27 cellular contexts compared by ENCODE assay signal in the genomic region with DNA sequence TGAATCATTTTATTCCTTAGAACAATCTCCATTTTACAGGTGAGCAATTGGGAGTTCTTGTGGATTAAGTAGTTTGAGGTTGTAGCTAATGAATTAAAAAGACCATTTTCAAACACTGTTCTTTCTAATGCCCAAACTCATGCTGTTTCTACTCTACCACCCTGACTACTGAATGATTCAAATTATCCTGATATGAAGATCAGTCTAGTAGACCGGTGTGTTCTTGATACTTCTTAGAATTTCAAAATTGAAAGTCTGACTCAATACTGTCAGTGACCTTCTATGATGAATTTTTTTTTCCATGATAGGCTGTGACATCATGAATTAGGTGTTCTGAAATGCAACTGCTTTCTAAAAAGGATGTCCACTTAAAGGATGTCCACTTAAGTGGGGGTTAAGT.
DNase-seq lines count a peak whose midpoint lies in the region; ATAC-seq, FAIRE-seq and TF ChIP-seq lines count a peak whose summit lies in the region.
"Had no signal": no experiment of that assay in that cellular context is flagged by ENCODE, and none has a peak within 500 bp of the region (broad histone marks: within the 10 kb centered on the region; RNA-seq: fewer than 3 reads in every experiment).

No MANE protein-coding gene starts in this region.

- no peak for DNase-seq in activated T-cell treated with anti-CD3 and anti-CD28 coated beads, Interleukin-2, amount 50 U/mL, for 72 hours
- no peak for DNase-seq in activated T-cell treated with anti-CD3 and anti-CD28 coated beads, Interleukin-2, amount 50 U/mL, for 48 hours
- no peak for DNase-seq in cerebellar nuclear complex (lab: John Stamatoyannopoulos, UW)
- DNase-seq in PC-9, result no peak
- no peak for DNase-seq in Kasumi-1 (lab: John Stamatoyannopoulos, UW)
- DNase-seq: C1 segment of cervical spinal cord; CD4-positive, alpha-beta memory T cell; COR-L47; GOT3; HFFc6; NCI-H1048; NCI-H1694; NCI-H2029 treated with DMSO at 0.1 percent for 48 hours; NCI-H446 treated with DMSO at 0.1 percent for 48 hours; NCI-H526; NK-92 treated with Interleukin-12 subunit alpha and Interleukin-12 subunit beta, amount 100 ng/mL, for 24 hours; PC-3; SJCRH30 had no signal

- TF ChIP-seq CTCF in PC-9 (conservative IDR thresholded peaks at IDR 0.05), result no peak

- ATAC-seq in activated T-cell treated with anti-CD3 and anti-CD28 coated beads, Interleukin-2, amount 50 U/mL, for 72 hours (replicated peaks in 1 of 2), result peak; percentile 97
- ATAC-seq: GM12878, PC-3, Right ventricle myocardium inferior had no signal

- no peak overlapping the region for H3K27ac Mint-ChIP-seq in activated T-cell treated with anti-CD3 and anti-CD28 coated beads, Interleukin-2, amount 50 U/mL, for 72 hours
- H3K27ac Mint-ChIP-seq in activated naive CD8-positive, alpha-beta T cell, result peak overlapping the region; percentile 18
- H3K27ac Mint-ChIP-seq: CD4-positive, alpha-beta memory T cell; HFFc6; IgD-negative memory B cell had no signal

- H3F3A ChIP-seq in PC-9 (ENCODE audit: insufficient read depth, low read depth), result no peaks in the 10 kb centered on the region

- peaks cover 14% of the 10 kb centered on the region for H3K4me1 Mint-ChIP-seq in activated T-cell treated with anti-CD3 and anti-CD28 coated beads, Interleukin-2, amount 50 U/mL, for 72 hours (ENCODE audit: low read depth)
- H3K4me1 Mint-ChIP-seq in activated naive CD8-positive, alpha-beta T cell (ENCODE audit: low read depth), result peaks cover 3% of the 10 kb centered on the region
- H3K4me1 Mint-ChIP-seq: CD4-positive, alpha-beta memory T cell had no signal

- H3K79me2 ChIP-seq in PC-9 (ENCODE audit: low read depth), result no peaks in the 10 kb centered on the region

- H3K27me3 Mint-ChIP-seq in activated T-cell treated with anti-CD3 and anti-CD28 coated beads, Interleukin-2, amount 50 U/mL, for 72 hours (ENCODE audit: low read depth), result peaks cover 75% of the 10 kb centered on the region
- peaks cover 7% of the 10 kb centered on the region for H3K27me3 Mint-ChIP-seq in activated naive CD8-positive, alpha-beta T cell
- H3K27me3 Mint-ChIP-seq: CD4-positive, alpha-beta memory T cell had no signal

- CTCF ChIA-PET in PC-9 (lab: Charles Lee), result no interaction called here

- H3K4me3 ChIP-seq in PC-9, result no peak overlapping the region
- H3K4me3 ChIP-seq: GM12878, HAP-1, SJCRH30 had no signal

- intact Hi-C loops in PC-9 (cut with micrococcal nuclease; ENCODE audit: unreplicated experiment), result no loop called here

- H2AFZ ChIP-seq in PC-9, result no peak overlapping the region

- no peaks in the 10 kb centered on the region for H3K4me1 ChIP-seq in PC-9 (replicated peaks; ENCODE audit: insufficient read depth)
- H3K4me1 ChIP-seq: HAP-1, SJCRH30 had no signal

- no peaks in the 10 kb centered on the region for H4K20me1 ChIP-seq in PC-9 (ENCODE audit: insufficient read depth)

- no peak overlapping the region for H3K4me2 ChIP-seq in PC-9
- H3K4me2 ChIP-seq: KMS-11 had no signal

- POLR2A ChIA-PET in PC-9 (lab: Charles Lee; ENCODE audit: unreplicated experiment), result no interaction called here

- BruUV-seq in PC-9 (replicated peaks; lab: Mats Ljungman, UMichigan), result no TSS peak

- FAIRE-seq in islet of Langerhans (lab: Jason Lieb, UNC), result peak; percentile 5
- FAIRE-seq: G401.6, GM12878, HTR-8/SVneo had no signal

- H3K9me3 Mint-ChIP-seq in activated T-cell treated with anti-CD3 and anti-CD28 coated beads, Interleukin-2, amount 50 U/mL, for 72 hours, result peaks cover 9 to 11% of the 10 kb centered on the region in 2 donors
- no peaks in the 10 kb centered on the region for H3K9me3 Mint-ChIP-seq in activated naive CD8-positive, alpha-beta T cell (ENCODE audit: low read depth)

- no peak overlapping the region for H3K4me3 Mint-ChIP-seq in activated T-cell treated with anti-CD3 and anti-CD28 coated beads, Interleukin-2, amount 50 U/mL, for 72 hours
- H3K4me3 Mint-ChIP-seq in activated naive CD8-positive, alpha-beta T cell, result no peak overlapping the region
- H3K4me3 Mint-ChIP-seq: CD4-positive, alpha-beta memory T cell; HFFc6; IgD-negative memory B cell had no signal

- no peak overlapping the region for H3K27ac ChIP-seq in PC-9
- H3K27ac ChIP-seq: KMS-11, SJCRH30 had no signal

- no peaks in the 10 kb centered on the region for H3K9me2 ChIP-seq in PC-9 (ENCODE audit: insufficient read depth)

- peaks cover 29% of the 10 kb centered on the region; the same call in 1 of the 2 replicates for H3K27me3 ChIP-seq in PC-9 (ENCODE audit: insufficient read depth, low read depth)
- H3K27me3 ChIP-seq: SJCRH30 had no signal

- H3K36me3 Mint-ChIP-seq in activated T-cell treated with anti-CD3 and anti-CD28 coated beads, Interleukin-2, amount 50 U/mL, for 72 hours (ENCODE audit: insufficient read depth in 2 of 2), result peaks cover 4 to 18% of the 10 kb centered on the region in 2 donors
- no peaks in the 10 kb centered on the region for H3K36me3 Mint-ChIP-seq in activated naive CD8-positive, alpha-beta T cell
- H3K36me3 Mint-ChIP-seq: CD4-positive, alpha-beta memory T cell; IgD-negative memory B cell had no signal

- no peaks in the 10 kb centered on the region for H3K36me3 ChIP-seq in PC-9 (ENCODE audit: low read depth)
- H3K36me3 ChIP-seq: HAP-1, SJCRH30 had no signal

- H3K9me3 ChIP-seq in PC-9 (ENCODE audit: insufficient read depth, low read depth), result no peaks in the 10 kb centered on the region
- H3K9me3 ChIP-seq: HAP-1, SJCRH30 had no signal
